13 cellular contexts compared by ENCODE assay signal in the genomic region with DNA sequence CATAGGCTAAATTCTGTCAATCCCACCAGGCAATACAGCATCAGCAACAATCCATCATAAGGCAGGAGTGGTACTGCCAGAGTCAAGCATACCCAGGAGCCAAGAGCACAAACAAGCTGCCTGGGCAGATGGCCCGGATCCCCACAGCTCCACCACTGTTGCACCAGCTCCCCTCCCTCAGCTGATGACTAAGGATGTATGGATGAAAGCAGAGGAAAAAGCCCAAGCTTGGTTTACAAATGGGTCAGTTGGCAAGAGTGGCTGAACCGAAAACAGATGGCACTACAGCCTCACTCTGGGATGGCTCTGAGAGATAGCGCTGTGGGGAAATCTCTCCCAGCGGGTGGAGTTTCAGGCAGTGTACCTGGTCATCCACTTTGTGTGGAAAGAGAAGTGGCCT.
"Had no signal": no experiment of that assay in that cellular context is flagged by ENCODE, and none has a peak within 500 bp of the region (broad histone marks: within the 10 kb centered on the region; RNA-seq: fewer than 3 reads in every experiment).

No MANE protein-coding gene starts in this region.

- H3K27ac Mint-ChIP-seq: activated B cell treated with CpG ODN at 0.5 μM for 24 hours; activated T-helper 17 cell treated with anti-CD3 and anti-CD28 coated beads, Interleukin-2, amount 50 U/mL, for 72 hours; effector memory CD8-positive, alpha-beta T cell; natural killer cell; T-helper 17 cell had no signal

- ATAC-seq: activated T-helper 17 cell treated with anti-CD3 and anti-CD28 coated beads, Interleukin-2, amount 50 U/mL, for 72 hours; effector memory CD8-positive, alpha-beta T cell; left lung; natural killer cell; T-helper 17 cell had no signal

- H3K27me3 Mint-ChIP-seq: activated B cell treated with CpG ODN at 0.5 μM for 24 hours; activated T-helper 17 cell treated with anti-CD3 and anti-CD28 coated beads, Interleukin-2, amount 50 U/mL, for 72 hours; effector memory CD8-positive, alpha-beta T cell; T-helper 17 cell had no signal

- H3K4me3 Mint-ChIP-seq: activated B cell treated with CpG ODN at 0.5 μM for 24 hours; activated naive CD4-positive, alpha-beta T cell treated with anti-CD3 and anti-CD28 coated beads for 36 hours; activated T-helper 17 cell treated with anti-CD3 and anti-CD28 coated beads, Interleukin-2, amount 50 U/mL, for 72 hours; effector memory CD8-positive, alpha-beta T cell; natural killer cell; T-helper 17 cell had no signal

- H3K9me3 Mint-ChIP-seq: activated B cell treated with CpG ODN at 0.5 μM for 24 hours; activated naive CD4-positive, alpha-beta T cell treated with anti-CD3 and anti-CD28 coated beads for 36 hours; activated T-helper 17 cell treated with anti-CD3 and anti-CD28 coated beads, Interleukin-2, amount 50 U/mL, for 72 hours; effector memory CD8-positive, alpha-beta T cell; natural killer cell had no signal

- DNase-seq: activated B cell treated with CpG ODN at 0.5 μM for 24 hours; activated CD4-positive, alpha-beta T cell treated with anti-CD3 and anti-CD28 coated beads, Interleukin-2, amount 50 U/mL, for 1 hour; activated naive CD4-positive, alpha-beta T cell treated with anti-CD3 and anti-CD28 coated beads for 36 hours; activated T-cell treated with anti-CD3 and anti-CD28 coated beads for 4 hours; effector memory CD8-positive, alpha-beta T cell; left lung; natural killer cell; nucleus accumbens; stimulated activated CD4-positive, alpha-beta T cell treated with anti-CD3 and anti-CD28 coated beads, Interleukin-4, amount 100 ng/mL, for 1 hour; T-helper 17 cell; tibial artery had no signal

- H3K4me1 Mint-ChIP-seq: activated B cell treated with CpG ODN at 0.5 μM for 24 hours; activated T-helper 17 cell treated with anti-CD3 and anti-CD28 coated beads, Interleukin-2, amount 50 U/mL, for 72 hours; natural killer cell had no signal

- H3K27me3 ChIP-seq: left lung, tibial artery, vagina had no signal

- H3K27ac ChIP-seq: left lung, tibial artery, vagina had no signal

- H3K4me3 ChIP-seq: left lung, tibial artery, vagina had no signal
